ENCODE assay signal across 11 cellular contexts in genomic region chr16:86578499-86579267, GRCh38. TPM values are rescaled to one million over a fixed set of nuclear protein-coding genes. Genes with fewer than 3 reads are reported as not detected.
A peak's percentile ranks its signal among the peaks of the same experiment; 100 is the strongest.
DNase-seq lines count a peak whose midpoint lies in the region; ATAC-seq and TF ChIP-seq lines count a peak whose summit lies in the region.
"Had no signal": no experiment of that assay in that cellular context is flagged by ENCODE, and none has a peak within 500 bp of the region (broad histone marks: within the 10 kb centered on the region; RNA-seq: fewer than 3 reads in every experiment).

TSS of gene FOXL1 (plus strand) at chr16:86578549. CDS start at chr16:86578724, 175 bp downstream.

- TF ChIP-seq CTCF in GM23338 (conservative IDR thresholded peaks at IDR 0.05; ENCODE audit: low read depth in 2 of 2) (no peak), astrocyte of the cerebellum (IDR thresholded peaks at IDR 0.05; ENCODE audit: low read depth, low read length, missing control alignments) (no peak), hepatocyte (IDR thresholded peaks at IDR 0.05; ENCODE audit: poor library complexity) (no peak), gastrocnemius medialis (IDR thresholded peaks at IDR 0.05 in 4 of 5, conservative IDR thresholded peaks at IDR 0.05 in 1 of 5) (no peak)

- H3K9me3 ChIP-seq in hepatocyte (ENCODE audit: low read depth) (no peaks in the 10 kb centered on the region), gastrocnemius medialis (no peaks in the 10 kb centered on the region)

- H3K79me2 ChIP-seq in GM23338 (replicated peaks; ENCODE audit: insufficient read depth) (no peaks in the 10 kb centered on the region), hepatocyte (no peaks in the 10 kb centered on the region)

- H3F3A ChIP-seq in GM23338 (replicated peaks; ENCODE audit: low read depth) = peaks cover 7% of the 10 kb centered on the region

- H3K27ac Mint-ChIP-seq in GM23338 = no peak within 1 kb of the TSS
- H3K27ac Mint-ChIP-seq in activated naive CD8-positive, alpha-beta T cell treated with anti-CD3 and anti-CD28 coated beads for 36 hours = no peak within 1 kb of the TSS
- H3K27ac Mint-ChIP-seq: activated naive CD4-positive, alpha-beta T cell treated with anti-CD3 and anti-CD28 coated beads for 36 hours; stimulated activated naive CD8-positive, alpha-beta T cell treated with anti-CD3 and anti-CD28 coated beads, Interleukin-15, Interleukin-2, amounts not matched to agents 100 ng/mL and 50 ng/mL, for 24 hours had no signal

- in situ Hi-C loops in astrocyte of the cerebellum (cut with HindIII; ENCODE audit: low sequenced_read_pairs) (no loop called here), gastrocnemius medialis (cut with MboI; ENCODE audit: low sequenced_read_pairs in 4 of 4) (loop anchor here in 2 of 4 donors (25.0 kb wide), 1 partner anchor 184 kb away; no protein-coding TSS in a partner anchor)

- TF ChIP-seq POLR2A in gastrocnemius medialis (IDR thresholded peaks at IDR 0.05) = no peak

- 4% methylated on average over 61 of the region's 73 CpGs for WGBS in hepatocyte (ENCODE audit: low lambda C conversion rate, missing lambda C conversion rate)

- H3K9me3 Mint-ChIP-seq in GM23338 = no peaks in the 10 kb centered on the region; the same call in 2 of the 3 replicates
- H3K9me3 Mint-ChIP-seq in activated naive CD8-positive, alpha-beta T cell treated with anti-CD3 and anti-CD28 coated beads for 36 hours = no peaks in the 10 kb centered on the region
- H3K9me3 Mint-ChIP-seq: activated naive CD4-positive, alpha-beta T cell treated with anti-CD3 and anti-CD28 coated beads for 36 hours; stimulated activated naive CD8-positive, alpha-beta T cell treated with anti-CD3 and anti-CD28 coated beads, Interleukin-15, Interleukin-2, amounts not matched to agents 100 ng/mL and 50 ng/mL, for 24 hours had no signal

- POLR2A ChIA-PET in HEK293T (lab: Yijun Ruan, JAX) = no interaction called here

- H3K4me3 ChIP-seq in GM23338 = peak within 1 kb of the TSS; percentile 75
- peak within 1 kb of the TSS; percentile 51 for H3K4me3 ChIP-seq in astrocyte of the cerebellum (ENCODE audit: low read depth, low read length)
- peak within 1 kb of the TSS; percentile 8 for H3K4me3 ChIP-seq in hepatocyte
- H3K4me3 ChIP-seq in gastrocnemius medialis = peak within 1 kb of the TSS; percentile 32 to 54 (median 40)

- peaks cover 48% of the 10 kb centered on the region for H3K4me1 Mint-ChIP-seq in GM23338
- peaks cover 6% of the 10 kb centered on the region for H3K4me1 Mint-ChIP-seq in activated naive CD8-positive, alpha-beta T cell treated with anti-CD3 and anti-CD28 coated beads for 36 hours

- H3K36me3 ChIP-seq in GM23338 (ENCODE audit: insufficient read depth) (no peaks in the 10 kb centered on the region), hepatocyte (replicated peaks; ENCODE audit: insufficient read depth, low read depth) (no peaks in the 10 kb centered on the region), gastrocnemius medialis (no peaks in the 10 kb centered on the region)

- H3K27me3 ChIP-seq in GM23338 (ENCODE audit: insufficient read depth) (peaks cover 98% of the 10 kb centered on the region), hepatocyte (peaks cover 92% of the 10 kb centered on the region), gastrocnemius medialis (peaks cover 35 to 37% (median 36%) of the 10 kb centered on the region in 3 donors)

- H3K9me2 ChIP-seq in GM23338 (ENCODE audit: insufficient read depth) (no peaks in the 10 kb centered on the region), hepatocyte (replicated peaks; ENCODE audit: insufficient read depth) (no peaks in the 10 kb centered on the region)

- intact Hi-C loops in gastrocnemius medialis (cut with DNase I; ENCODE audit: low total_unique reads) = loop anchor here (5.0 kb wide), 3 partner anchors 84 to 289 kb away; no protein-coding TSS in a partner anchor

- peaks cover 14% of the 10 kb centered on the region; the same call in 1 of the 2 replicates for H4K20me1 ChIP-seq in GM23338 (replicated peaks; ENCODE audit: insufficient read depth)
- no peaks in the 10 kb centered on the region for H4K20me1 ChIP-seq in hepatocyte (ENCODE audit: insufficient read depth, poor library complexity, severe bottlenecking)

- CTCF ChIA-PET in HEK293T (lab: Yijun Ruan, JAX) = no interaction called here

- H3K36me3 Mint-ChIP-seq in GM23338 (ENCODE audit: low read depth) = no peaks in the 10 kb centered on the region; the same call in 2 of the 3 replicates
- no peaks in the 10 kb centered on the region for H3K36me3 Mint-ChIP-seq in activated naive CD8-positive, alpha-beta T cell treated with anti-CD3 and anti-CD28 coated beads for 36 hours

- H2AFZ ChIP-seq in GM23338 (peak within 1 kb of the TSS; percentile 90), hepatocyte (peak within 1 kb of the TSS; percentile 43)

- H3K27ac ChIP-seq in GM23338 (ENCODE audit: low read depth) = no peak within 1 kb of the TSS
- H3K27ac ChIP-seq in hepatocyte = peak within 1 kb of the TSS; percentile 85
- peak within 1 kb of the TSS; percentile 68 to 78 (median 72) for H3K27ac ChIP-seq in gastrocnemius medialis

- ATAC-seq in GM23338 = peak; percentile 17
- no peak for ATAC-seq in gastrocnemius medialis

- H3K4me1 ChIP-seq in GM23338 (ENCODE audit: insufficient read depth) = peaks cover 36% of the 10 kb centered on the region
- H3K4me1 ChIP-seq in hepatocyte (ENCODE audit: insufficient read depth) = peaks cover 22% of the 10 kb centered on the region
- H3K4me1 ChIP-seq in gastrocnemius medialis = peaks cover 0 to 4% of the 10 kb centered on the region in 2 donors

- DNase-seq in GM23338 (ENCODE audit: low spot score) (peak; percentile 55), astrocyte of the cerebellum (ENCODE audit: low read depth) (no peak), hepatocyte (ENCODE audit: low spot score) (peak; percentile 51), gastrocnemius medialis (no peak), HEK293T (ENCODE audit: extremely low spot score) (no peak), NAMALWA (ENCODE audit: low spot score) (no peak), NK-92 (lab: John Stamatoyannopoulos, UW; ENCODE audit: unreplicated experiment) (no peak)
- no peak for DNase-seq in activated naive CD8-positive, alpha-beta T cell treated with anti-CD3 and anti-CD28 coated beads for 36 hours
- DNase-seq: activated naive CD4-positive, alpha-beta T cell treated with anti-CD3 and anti-CD28 coated beads for 36 hours had no signal

- H3K4me2 ChIP-seq in GM23338 (peak within 1 kb of the TSS; percentile 93), hepatocyte (peak within 1 kb of the TSS; percentile 97)

- H3K4me3 Mint-ChIP-seq in GM23338 = peak within 1 kb of the TSS; percentile 85
- no peak within 1 kb of the TSS for H3K4me3 Mint-ChIP-seq in activated naive CD8-positive, alpha-beta T cell treated with anti-CD3 and anti-CD28 coated beads for 36 hours
- H3K4me3 Mint-ChIP-seq: stimulated activated naive CD8-positive, alpha-beta T cell treated with anti-CD3 and anti-CD28 coated beads, Interleukin-15, Interleukin-2, amounts not matched to agents 100 ng/mL and 50 ng/mL, for 24 hours had no signal

- peaks cover 80% of the 10 kb centered on the region for H3K27me3 Mint-ChIP-seq in GM23338 (ENCODE audit: insufficient read depth, low read depth, poor library complexity)
- peaks cover 73% of the 10 kb centered on the region for H3K27me3 Mint-ChIP-seq in activated naive CD8-positive, alpha-beta T cell treated with anti-CD3 and anti-CD28 coated beads for 36 hours

TF ChIP-seq in GM23338, 12 proteins besides CTCF, POLR2A, EP300 and RAD21 (continues in another document):
- TF ChIP-seq EZH2 (IDR thresholded peaks at IDR 0.05; ENCODE audit: low read depth, unreplicated experiment) = peak; percentile 88
- TF ChIP-seq ETS1 (IDR thresholded peaks at IDR 0.05) = no peak
- TF ChIP-seq EZH2phosphoT487 (IDR thresholded peaks at IDR 0.05; ENCODE audit: unreplicated experiment) = peak; percentile 55

TF ChIP-seq in HEK293T, 16 proteins besides CTCF, POLR2A, EP300 and RAD21:
- no peak for TF ChIP-seq FOXK2 (IDR thresholded peaks at IDR 0.05)
- no peak for TF ChIP-seq LEF1 (IDR thresholded peaks at IDR 0.05; ENCODE audit: borderline replicate concordance)
- no peak for TF ChIP-seq SUZ12 (IDR thresholded peaks at IDR 0.05)
- TF ChIP-seq HDGF (IDR thresholded peaks at IDR 0.05; ENCODE audit: borderline replicate concordance) = no peak
- TF ChIP-seq ARNT (IDR thresholded peaks at IDR 0.05) = no peak
- TF ChIP-seq ZNF384 (IDR thresholded peaks at IDR 0.05) = no peak
- TF ChIP-seq TARDBP (IDR thresholded peaks at IDR 0.05) = no peak

RNA-seq across cellular contexts. Expression of gene FOXL1, which starts in this region (rescaled TPM):
- total RNA-seq in GM23338 (2014; rRNA removed; shearing (Covaris generic)) = 0.12 and 0.31 TPM in 2 replicates
- polyA plus RNA-seq in GM23338 (2016; fragmentation: Nextera tagmentation; extraction: Ambion mirVana) = 0.05 TPM in 1 of 2 replicates, not detected in the other
- total RNA-seq in hepatocyte = 2.0 and 3.1 TPM in 2 replicates
- 0.51 and 1.3 TPM in 2 replicates for polyA plus RNA-seq in hepatocyte
- 1 to 10 TPM; 2.0 to 5.9 (median 3.3) TPM for total RNA-seq in gastrocnemius medialis
- not detected for total RNA-seq in activated naive CD8-positive, alpha-beta T cell treated with anti-CD3 and anti-CD28 coated beads for 36 hours
- total RNA-seq: activated naive CD4-positive, alpha-beta T cell treated with anti-CD3 and anti-CD28 coated beads for 36 hours; SK-MEL-5 had no signal

Comparison
In these comparisons a context has a peak if more than half of its experiments do, and no peak if none do; other contexts are left out.
1. Peak in DNase-seq, ATAC-seq, H3K4me3 ChIP-seq and H3K4me2 ChIP-seq in GM23338; RNA of the gene not detected or under 1 TPM.
2. H3K4me3 ChIP-seq: peak in every context shown above with its lines; median percentile 75 in GM23338; 51 in astrocyte of the cerebellum; 40 in gastrocnemius medialis; 8 in hepatocyte.